ENCODE assay signal across 10 cellular contexts in genomic region chr10:31132681-31133239, GRCh38.
A peak's percentile ranks its signal among the peaks of the same experiment; 100 is the strongest.
DNase-seq lines count a peak whose midpoint lies in the region; TF ChIP-seq lines count a peak whose summit lies in the region.
"Had no signal": no experiment of that assay in that cellular context is flagged by ENCODE, and none has a peak within 500 bp of the region (broad histone marks: within the 10 kb centered on the region; RNA-seq: fewer than 3 reads in every experiment).

No MANE protein-coding gene starts in this region.

- peak overlapping the region in 7 of 8 donors; percentile 57 to 84 (median 70) for H3K4me3 Mint-ChIP-seq in CD4-positive, alpha-beta memory T cell
- no peak overlapping the region for H3K4me3 Mint-ChIP-seq in dendritic cell treated with granulocyte-macrophage colony-stimulating factor and Interleukin-4, amounts not matched to agents 40 ng/mL and 50 ng/mL, for 4 days

- H3K27me3 ChIP-seq in CD4-positive, alpha-beta memory T cell (ENCODE audit: insufficient read depth, low read length), result no peaks in the 10 kb centered on the region
- H3K27me3 ChIP-seq in parathyroid adenoma (ENCODE audit: control insufficient read depth, insufficient read depth, low read length), result no peaks in the 10 kb centered on the region

- no peaks in the 10 kb centered on the region for H3K27me3 Mint-ChIP-seq in CD4-positive, alpha-beta memory T cell
- H3K27me3 Mint-ChIP-seq in dendritic cell treated with granulocyte-macrophage colony-stimulating factor and Interleukin-4, amounts not matched to agents 40 ng/mL and 50 ng/mL, for 4 days, result no peaks in the 10 kb centered on the region

- H3K36me3 Mint-ChIP-seq in CD4-positive, alpha-beta memory T cell, result no peaks in the 10 kb centered on the region
- no peaks in the 10 kb centered on the region for H3K36me3 Mint-ChIP-seq in dendritic cell treated with granulocyte-macrophage colony-stimulating factor and Interleukin-4, amounts not matched to agents 40 ng/mL and 50 ng/mL, for 4 days (ENCODE audit: low read depth)

- H3K4me2 ChIP-seq in parathyroid adenoma (ENCODE audit: low read length), result no peak overlapping the region

- no peaks in the 10 kb centered on the region for H3K79me2 ChIP-seq in parathyroid adenoma

- H3K4me1 Mint-ChIP-seq in CD4-positive, alpha-beta memory T cell, result peaks cover 21 to 51% (median 35%) of the 10 kb centered on the region in 4 donors
- H3K4me1 Mint-ChIP-seq in dendritic cell treated with granulocyte-macrophage colony-stimulating factor and Interleukin-4, amounts not matched to agents 40 ng/mL and 50 ng/mL, for 4 days (ENCODE audit: low read depth), result peaks cover 29% of the 10 kb centered on the region

- CTCF ChIA-PET in CD4-positive, alpha-beta memory T cell (lab: Charles Lee; ENCODE audit: partially characterized antibody), result interaction anchor here (0.6 to 1.7 kb wide), 3 partner anchors 348 to 720 kb away, joined by 3 to 8 read pairs (median 3); no protein-coding TSS in a partner anchor
- CTCF ChIA-PET in HEK293T (lab: Yijun Ruan, JAX), result no interaction called here

- H3K9ac ChIP-seq in parathyroid adenoma, result no peak overlapping the region

- no peak overlapping the region for H3K27ac ChIP-seq in CD4-positive, alpha-beta memory T cell (ENCODE audit: low read depth, low read length)
- peak overlapping the region; percentile 100 for H3K27ac ChIP-seq in KOPT-K1 (ENCODE audit: low read depth, low read length, poor library complexity, severe bottlenecking)
- H3K27ac ChIP-seq in parathyroid adenoma, result no peak overlapping the region

- TF ChIP-seq CTCF in parathyroid adenoma (IDR thresholded peaks at IDR 0.05), result no peak

- H2AFZ ChIP-seq in parathyroid adenoma, result peak overlapping the region; percentile 90

- no peak overlapping the region for H3K4me3 ChIP-seq in CD4-positive, alpha-beta memory T cell (ENCODE audit: low read length in 2 of 2)
- no peak overlapping the region for H3K4me3 ChIP-seq in parathyroid adenoma (ENCODE audit: low read depth, low read length)

- H3K9me3 Mint-ChIP-seq in CD4-positive, alpha-beta memory T cell, result no peaks in the 10 kb centered on the region
- no peaks in the 10 kb centered on the region for H3K9me3 Mint-ChIP-seq in dendritic cell treated with granulocyte-macrophage colony-stimulating factor and Interleukin-4, amounts not matched to agents 40 ng/mL and 50 ng/mL, for 4 days

- H3K27ac Mint-ChIP-seq in CD4-positive, alpha-beta memory T cell, result peak overlapping the region; percentile 22 to 91 (median 73)
- H3K27ac Mint-ChIP-seq in dendritic cell treated with granulocyte-macrophage colony-stimulating factor and Interleukin-4, amounts not matched to agents 40 ng/mL and 50 ng/mL, for 4 days, result peak overlapping the region; percentile 86

- H3K9me3 ChIP-seq in CD4-positive, alpha-beta memory T cell (ENCODE audit: control insufficient read depth in 1 of 2, low read length in 2 of 2), result no peaks in the 10 kb centered on the region
- H3K9me3 ChIP-seq in KOPT-K1 (ENCODE audit: insufficient read depth, low read length, poor library complexity, severe bottlenecking) (no peaks in the 10 kb centered on the region), parathyroid adenoma (ENCODE audit: control insufficient read depth, low read length) (no peaks in the 10 kb centered on the region)

- H3K36me3 ChIP-seq in CD4-positive, alpha-beta memory T cell (ENCODE audit: insufficient read depth, low read length), result no peaks in the 10 kb centered on the region
- H3K36me3 ChIP-seq in KOPT-K1 (ENCODE audit: insufficient read depth, low read length) (no peaks in the 10 kb centered on the region), parathyroid adenoma (ENCODE audit: control insufficient read depth, insufficient read depth, low read length) (no peaks in the 10 kb centered on the region)

- POLR2A ChIA-PET in CD4-positive, alpha-beta memory T cell (lab: Charles Lee; ENCODE audit: partially characterized antibody), result interaction anchor here (0.6 to 1.6 kb wide), 4 partner anchors 12 to 787 kb away, joined by 3 to 6 read pairs (median 3); partner anchors contain the start of genes ZEB1 and ZNF438
- POLR2A ChIA-PET in HEK293T (lab: Yijun Ruan, JAX), result interaction anchor here (1.2 to 1.5 kb wide), 1 partner anchor 101 kb away, joined by 4 to 5 read pairs; the partner anchor contains the start of gene ZNF438

- DNase-seq in CD4-positive, alpha-beta memory T cell, result no peak
- no peak for DNase-seq in KG1 (lab: John Stamatoyannopoulos, UW)
- DNase-seq in NOMO-1 treated with DMSO at 0.1 percent for 48 hours (lab: John Stamatoyannopoulos, UW; ENCODE audit: unreplicated experiment), result no peak
- no peak for DNase-seq in stimulated activated CD4-positive, alpha-beta T cell treated with anti-CD3 and anti-CD28 coated beads, Interleukin-2, amount 100 ng/mL, for 48 hours
- DNase-seq in HEK293T (ENCODE audit: extremely low spot score), result no peak
- DNase-seq: kidney glomerular epithelial cell, NCI-H187 treated with DMSO at 0.1 percent for 48 hours had no signal

- intact Hi-C loops in CD4-positive, alpha-beta memory T cell (cut with micrococcal nuclease), result loop anchor here (1.0 to 5.0 kb wide), 3 partner anchors 100 to 628 kb away; partner anchors contain the start of gene ZEB1
- intact Hi-C loops in dendritic cell treated with granulocyte-macrophage colony-stimulating factor and Interleukin-4, amounts not matched to agents 40 ng/mL and 50 ng/mL, for 4 days (cut with micrococcal nuclease), result no loop called here

- H3K4me1 ChIP-seq in CD4-positive, alpha-beta memory T cell (ENCODE audit: insufficient read depth, low read length), result peaks cover 37% of the 10 kb centered on the region
- H3K4me1 ChIP-seq in parathyroid adenoma, result no peaks in the 10 kb centered on the region

TF ChIP-seq in HEK293T, 16 proteins besides CTCF, POLR2A, EP300 and RAD21:
- TF ChIP-seq SUZ12 (IDR thresholded peaks at IDR 0.05) (no peak), PKNOX1 (IDR thresholded peaks at IDR 0.05) (no peak), HDGF (IDR thresholded peaks at IDR 0.05; ENCODE audit: borderline replicate concordance) (no peak), SP1 (IDR thresholded peaks at IDR 0.05) (no peak), FOXM1 (IDR thresholded peaks at IDR 0.05; ENCODE audit: borderline replicate concordance) (no peak), ZNF384 (IDR thresholded peaks at IDR 0.05) (no peak), TARDBP (IDR thresholded peaks at IDR 0.05) (no peak), LEF1 (IDR thresholded peaks at IDR 0.05; ENCODE audit: borderline replicate concordance) (no peak)
